24 cellular contexts compared by ENCODE assay signal in genomic region chr3:128707935-128708494, GRCh38.
"Had no signal": no experiment of that assay in that cellular context is flagged by ENCODE, and none has a peak within 500 bp of the region (broad histone marks: within the 10 kb centered on the region; RNA-seq: fewer than 3 reads in every experiment).

No MANE protein-coding gene starts in this region.

- DNase-seq: activated CD4-positive, alpha-beta T cell treated with anti-CD3 and anti-CD28 coated beads for 1 hour; activated CD8-positive, alpha-beta memory T cell treated with anti-CD3 and anti-CD28 coated beads for 24 hours; activated CD8-positive, alpha-beta memory T cell treated with anti-CD3 and anti-CD28 coated beads, Interleukin-2, amount 50 U/mL, for 48 hours; activated gamma-delta T cell; amniotic stem cell; endodermal cell; foreskin keratinocyte; hypothalamus; islet precursor cell; left colon; midbrain; nephron progenitor cell; occipital lobe; posterior cingulate gyrus; stimulated activated CD4-positive, alpha-beta T cell treated with anti-CD3 and anti-CD28 coated beads, Interleukin-15, amount 100 ng/mL, for 24 hours; stimulated activated CD4-positive, alpha-beta T cell treated with anti-CD3 and anti-CD28 coated beads, Interleukin-4, amount 100 ng/mL, for 1 hour; stimulated activated naive CD8-positive, alpha-beta T cell treated with anti-CD3 and anti-CD28 coated beads, Interleukin-15, amount 100 ng/mL, for 72 hours; trophoblast cell; WERI-Rb-1 had no signal

- H3K27me3 ChIP-seq: cardiac muscle cell, foreskin keratinocyte, suprapubic skin had no signal

- H3K27ac ChIP-seq: cardiac muscle cell, epithelial cell of prostate, foreskin keratinocyte, suprapubic skin, WERI-Rb-1 had no signal

- ATAC-seq: activated naive CD4-positive, alpha-beta T cell treated with anti-CD3 and anti-CD28 coated beads, Interleukin-2, amount 50 U/mL, for 72 hours; foreskin keratinocyte; left colon; stimulated activated naive CD8-positive, alpha-beta T cell treated with anti-CD3 and anti-CD28 coated beads, Interleukin-15, amount 100 ng/mL, for 72 hours had no signal

- H3K36me3 ChIP-seq: cardiac muscle cell, suprapubic skin, WERI-Rb-1 had no signal

- H3K4me3 ChIP-seq: cardiac muscle cell, skin epidermis, suprapubic skin had no signal

- H3K4me1 ChIP-seq: foreskin keratinocyte had no signal

- H3K9me3 ChIP-seq: suprapubic skin had no signal
